In the genomic region with DNA sequence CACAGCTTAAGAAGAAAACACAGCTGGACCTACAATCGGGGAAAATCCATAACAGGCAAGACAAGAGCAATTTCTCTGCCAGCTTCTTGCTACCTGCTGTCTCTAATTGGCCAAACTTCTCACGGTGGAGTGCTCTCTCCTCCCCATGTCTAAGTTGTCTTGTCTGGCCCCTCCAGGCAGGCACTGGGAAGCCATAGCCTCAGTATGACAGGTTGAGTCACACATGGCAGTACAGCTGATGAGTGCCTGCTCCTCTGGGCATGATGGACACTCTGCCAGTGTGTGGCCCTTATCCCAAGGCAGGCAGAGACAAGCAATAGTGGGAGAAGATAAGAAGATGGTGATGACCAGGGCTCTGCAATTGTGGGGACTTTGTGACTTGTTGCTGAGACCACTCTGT, we compare ENCODE assay signal across 23 cellular contexts.
DNase-seq lines count a peak whose midpoint lies in the region; ATAC-seq, FAIRE-seq and TF ChIP-seq lines count a peak whose summit lies in the region.
"Had no signal": no experiment of that assay in that cellular context is flagged by ENCODE, and none has a peak within 500 bp of the region (broad histone marks: within the 10 kb centered on the region; RNA-seq: fewer than 3 reads in every experiment).

No MANE protein-coding gene starts in this region.

- WGBS in H1 (ENCODE audit: extremely low coverage in 1 of 2, insufficient coverage in 1 of 2, insufficient read length in 1 of 2, insufficient replicate concordance in 2 of 2, low coverage in 1 of 2, low lambda C conversion rate in 2 of 2, missing lambda C conversion rate in 1 of 2), 2 experiments: 84% methylated on average over 2 of the region's 2 CpGs; no CpG with 5 or more reads in 1 of the 2 experiments
- 86% methylated on average over 2 of the region's 2 CpGs for WGBS in mesenchymal stem cell
- WGBS in aorta, 2 donors: 90 to 93% methylated on average over 2 of the region's 2 CpGs

- no peak overlapping the region; the same call in 1 of the 2 replicates for H2BK12ac ChIP-seq in H1 (ENCODE audit: low read depth, low read length)
- no peak overlapping the region for H2BK12ac ChIP-seq in mesenchymal stem cell (ENCODE audit: low read length in 2 of 2)

- H4K8ac ChIP-seq in H1 (ENCODE audit: extremely low read depth, insufficient read depth, low read length) (no peak overlapping the region), mesenchymal stem cell (ENCODE audit: low read length) (no peak overlapping the region)

- H3K9ac ChIP-seq in H1 (replicated peaks in 1 of 4; ENCODE audit: extremely low read depth in 1 of 4, low read depth in 3 of 4, low read length in 3 of 4): no peak overlapping the region
- no peak overlapping the region for H3K9ac ChIP-seq in mesenchymal stem cell (ENCODE audit: low read length)
- H3K9ac ChIP-seq: BLaER1 had no signal

- no peaks in the 10 kb centered on the region for H3K79me2 ChIP-seq in H1 (ENCODE audit: control insufficient read depth in 1 of 2, insufficient read depth in 2 of 2, low read length in 2 of 2)

- peaks cover 10% of the 10 kb centered on the region for H3K27me3 Mint-ChIP-seq in MCF 10A (ENCODE audit: insufficient read depth, unreplicated experiment)
- H3K27me3 Mint-ChIP-seq: B cell; CD4-positive, CD25-positive, alpha-beta regulatory T cell had no signal

- no peak overlapping the region for H3K27ac Mint-ChIP-seq in MCF 10A (ENCODE audit: low read depth, unreplicated experiment)
- H3K27ac Mint-ChIP-seq: B cell; CD4-positive, CD25-positive, alpha-beta regulatory T cell; CD8-positive, alpha-beta T cell had no signal

- no peaks in the 10 kb centered on the region for H3K36me3 Mint-ChIP-seq in MCF 10A (ENCODE audit: insufficient read depth, unreplicated experiment)
- H3K36me3 Mint-ChIP-seq: CD4-positive, CD25-positive, alpha-beta regulatory T cell; CD8-positive, alpha-beta T cell had no signal

- H3K4me3 Mint-ChIP-seq in MCF 10A (ENCODE audit: unreplicated experiment): no peak overlapping the region
- H3K4me3 Mint-ChIP-seq: B cell; CD4-positive, CD25-positive, alpha-beta regulatory T cell; CD8-positive, alpha-beta T cell had no signal

- H4K91ac ChIP-seq in H1 (replicated peaks; ENCODE audit: insufficient read length, low read length) (no peak overlapping the region), mesenchymal stem cell (ENCODE audit: low read length) (peak overlapping the region; percentile 61)

- H3K14ac ChIP-seq in H1 (ENCODE audit: insufficient read length) (no peak overlapping the region), mesenchymal stem cell (ENCODE audit: low read length in 2 of 2) (no peak overlapping the region)

- H3K4me3 ChIP-seq in breast epithelium (no peak overlapping the region), H1 (ENCODE audit: extremely low read depth in 1 of 4, insufficient read depth in 2 of 4, low read depth in 3 of 4, low read length in 4 of 4) (no peak overlapping the region), mesenchymal stem cell (ENCODE audit: insufficient read depth in 1 of 2, low read depth in 1 of 2, low read length in 2 of 2) (no peak overlapping the region), aorta (ENCODE audit: low read length in 2 of 2) (no peak overlapping the region), ascending aorta (no peak overlapping the region)
- H3K4me3 ChIP-seq: BLaER1 had no signal

- H2AK5ac ChIP-seq in H1 (ENCODE audit: low read depth, low read length) (peak overlapping the region; percentile 45; the same call in 1 of the 2 replicates), mesenchymal stem cell (ENCODE audit: low read length, severe bottlenecking) (no peak overlapping the region)

- no peak overlapping the region for H4K5ac ChIP-seq in H1 (ENCODE audit: insufficient read length, low read depth, low read length)

- no peak for TF ChIP-seq RAD21 in H1 (IDR thresholded peaks at IDR 0.05 in 1 of 2, conservative IDR thresholded peaks at IDR 0.05 in 1 of 2; ENCODE audit: low read depth in 2 of 2, low read length in 2 of 2)

- H4K20me1 ChIP-seq in H1 (replicated peaks in 1 of 2; ENCODE audit: control insufficient read depth in 1 of 2, insufficient read depth in 2 of 2, low read length in 2 of 2): no peaks in the 10 kb centered on the region
- H4K20me1 ChIP-seq: BLaER1 had no signal

- H3K56ac ChIP-seq in H1 (replicated peaks; ENCODE audit: insufficient read length, low read depth, low read length): no peak overlapping the region

- H2AFZ ChIP-seq in H1 (ENCODE audit: low read length): no peak overlapping the region
- no peak overlapping the region for H2AFZ ChIP-seq in mesenchymal stem cell (ENCODE audit: low read depth, low read length)

- H3K23me2 ChIP-seq in H1 (ENCODE audit: low read depth, low read length): no peaks in the 10 kb centered on the region

- no peak for FAIRE-seq in H1 (lab: Jason Lieb, UNC)
- FAIRE-seq: A204.1, G401.6, GM18507 had no signal

- no peak overlapping the region for H2BK15ac ChIP-seq in H1 (ENCODE audit: low read length)
- no peak overlapping the region for H2BK15ac ChIP-seq in mesenchymal stem cell (ENCODE audit: low read depth, poor library complexity, severe bottlenecking)

- ATAC-seq in aorta (ENCODE audit: low FRiP score): peak; percentile 33
- no peak for ATAC-seq in GM19395 (IDR thresholded peaks at IDR 0.05; ENCODE audit: unreplicated experiment)
- ATAC-seq in GM18511 (IDR thresholded peaks at IDR 0.05; ENCODE audit: unreplicated experiment): no peak
- ATAC-seq: CD8-positive, alpha-beta T cell; HCT116 had no signal

- no peaks in the 10 kb centered on the region for H3K9me3 ChIP-seq in breast epithelium
- H3K9me3 ChIP-seq in H1 (ENCODE audit: insufficient read depth in 2 of 2, low read depth in 1 of 2, low read length in 1 of 2): no peaks in the 10 kb centered on the region
- no peaks in the 10 kb centered on the region for H3K9me3 ChIP-seq in mesenchymal stem cell (ENCODE audit: control insufficient read depth, low read length)
- no peaks in the 10 kb centered on the region for H3K9me3 ChIP-seq in aorta (ENCODE audit: control insufficient read depth, low read length)
- H3K9me3 ChIP-seq in ascending aorta: no peaks in the 10 kb centered on the region
- H3K9me3 ChIP-seq: BLaER1, Caco-2 had no signal

- TF ChIP-seq POLR2A in breast epithelium (IDR thresholded peaks at IDR 0.05): no peak
- TF ChIP-seq POLR2A in H1 (IDR thresholded peaks at IDR 0.05; ENCODE audit: control extremely low read depth in 1 of 2, low read depth in 2 of 2, low read length in 2 of 2): no peak

- H3K4me1 Mint-ChIP-seq in MCF 10A (ENCODE audit: insufficient read depth, unreplicated experiment): no peaks in the 10 kb centered on the region
- H3K4me1 Mint-ChIP-seq: B cell; CD4-positive, CD25-positive, alpha-beta regulatory T cell had no signal

- no peak overlapping the region for H3K4ac ChIP-seq in H1 (replicated peaks; ENCODE audit: insufficient read length, low read depth, low read length)
- H3K4ac ChIP-seq in mesenchymal stem cell (ENCODE audit: low read depth in 1 of 2, low read length in 2 of 2): no peak overlapping the region

- DNase-seq in MCF 10A (ENCODE audit: unreplicated experiment): peak; percentile 3
- DNase-seq in breast epithelium (ENCODE audit: low spot score in 2 of 2): no peak
- no peak for DNase-seq in H1 (ENCODE audit: low read depth in 1 of 2, low spot score in 2 of 2)
- DNase-seq in mesenchymal stem cell: no peak
- DNase-seq in aorta: no peak
- no peak for DNase-seq in ascending aorta (ENCODE audit: low spot score in 2 of 2)
- DNase-seq: Caco-2; CD4-positive, CD25-positive, alpha-beta regulatory T cell; CD8-positive, alpha-beta T cell; DMS153; DND-41; GOT3; H7 had no signal

- H2BK5ac ChIP-seq in H1 (ENCODE audit: low read depth, low read length) (no peak overlapping the region), mesenchymal stem cell (ENCODE audit: low read depth, low read length, poor library complexity, severe bottlenecking) (no peak overlapping the region)

- CTCF ChIA-PET in MCF 10A (lab: Yijun Ruan, JAX) (interaction anchor here (0.9 kb wide), 1 partner anchor 14 kb away, joined by 3 read pairs; no protein-coding TSS in a partner anchor), H1 (lab: Charles Lee; ENCODE audit: partially characterized antibody) (interaction anchor here (0.9 to 1.1 kb wide), 2 partner anchors 10 to 14 kb away, joined by 3 to 4 read pairs; no protein-coding TSS in a partner anchor)

- TF ChIP-seq CTCF in MCF 10A (IDR thresholded peaks at IDR 0.05; ENCODE audit: unreplicated experiment) (no peak), breast epithelium (IDR thresholded peaks at IDR 0.05) (no peak), H1 (IDR thresholded peaks at IDR 0.05; ENCODE audit: control extremely low read depth in 1 of 3, insufficient read depth in 1 of 3, low read depth in 1 of 3, low read length in 3 of 3) (no peak), ascending aorta (IDR thresholded peaks at IDR 0.05) (no peak)

- H3K9me3 Mint-ChIP-seq in MCF 10A (ENCODE audit: unreplicated experiment): no peaks in the 10 kb centered on the region
- H3K9me3 Mint-ChIP-seq: CD8-positive, alpha-beta T cell had no signal

- H3K79me1 ChIP-seq in H1 (ENCODE audit: low read depth, low read length): no peaks in the 10 kb centered on the region
- H3K79me1 ChIP-seq in mesenchymal stem cell (replicated peaks; ENCODE audit: low read length, poor library complexity, severe bottlenecking): no peaks in the 10 kb centered on the region

- H3K27ac ChIP-seq in breast epithelium: no peak overlapping the region
- no peak overlapping the region for H3K27ac ChIP-seq in H1 (ENCODE audit: low read depth, low read length)
- H3K27ac ChIP-seq in mesenchymal stem cell (ENCODE audit: low read length, poor library complexity, severe bottlenecking): no peak overlapping the region
- no peak overlapping the region for H3K27ac ChIP-seq in aorta (ENCODE audit: low read depth in 1 of 2, low read length in 2 of 2)
- no peak overlapping the region for H3K27ac ChIP-seq in ascending aorta
- H3K27ac ChIP-seq: 22Rv1, BLaER1, C4-2B had no signal

- no peaks in the 10 kb centered on the region for H3K27me3 ChIP-seq in breast epithelium
- no peaks in the 10 kb centered on the region for H3K27me3 ChIP-seq in H1 (replicated peaks in 1 of 4; ENCODE audit: control insufficient read depth in 3 of 4, extremely low read depth in 1 of 4, insufficient read depth in 3 of 4, low read length in 3 of 4)
- no peaks in the 10 kb centered on the region for H3K27me3 ChIP-seq in mesenchymal stem cell (ENCODE audit: control insufficient read depth in 1 of 2, insufficient read depth in 1 of 2, low read length in 2 of 2)
- no peaks in the 10 kb centered on the region for H3K27me3 ChIP-seq in aorta (ENCODE audit: control insufficient read depth in 1 of 2, insufficient read depth in 2 of 2, low read length in 1 of 2)
- no peaks in the 10 kb centered on the region for H3K27me3 ChIP-seq in ascending aorta
- H3K27me3 ChIP-seq: BLaER1 had no signal

- H2BK120ac ChIP-seq in H1 (replicated peaks; ENCODE audit: low read depth, low read length): no peak overlapping the region
- H2BK120ac ChIP-seq in mesenchymal stem cell (ENCODE audit: low read depth, low read length): no peak overlapping the region

- H3K23ac ChIP-seq in H1 (ENCODE audit: insufficient read length): no peak overlapping the region
- H3K23ac ChIP-seq in mesenchymal stem cell (ENCODE audit: low read length in 2 of 2): no peak overlapping the region

- POLR2A ChIA-PET in MCF 10A (lab: Yijun Ruan, JAX): no interaction called here
- POLR2A ChIA-PET in H1 (lab: Charles Lee; ENCODE audit: partially characterized antibody): no interaction called here

- H3K4me2 ChIP-seq in H1 (ENCODE audit: insufficient read depth in 1 of 2, low read depth in 2 of 2, low read length in 2 of 2) (no peak overlapping the region), mesenchymal stem cell (ENCODE audit: low read length, poor library complexity, severe bottlenecking) (no peak overlapping the region)
- H3K4me2 ChIP-seq: BLaER1 had no signal

- H3K18ac ChIP-seq in H1 (ENCODE audit: extremely low read depth, low read length) (no peak overlapping the region), mesenchymal stem cell (ENCODE audit: low read depth in 1 of 2, low read length in 2 of 2) (no peak overlapping the region)

- H3K36me3 ChIP-seq in breast epithelium: no peaks in the 10 kb centered on the region
- H3K36me3 ChIP-seq in H1 (ENCODE audit: control insufficient read depth in 2 of 4, insufficient read depth in 4 of 4, low read length in 3 of 4): no peaks in the 10 kb centered on the region
- no peaks in the 10 kb centered on the region for H3K36me3 ChIP-seq in mesenchymal stem cell (ENCODE audit: control insufficient read depth in 1 of 2, insufficient read depth in 2 of 2, low read depth in 1 of 2, low read length in 2 of 2)
- no peaks in the 10 kb centered on the region for H3K36me3 ChIP-seq in aorta (ENCODE audit: control insufficient read depth in 1 of 2, insufficient read depth in 2 of 2, low read length in 1 of 2)
- H3K36me3 ChIP-seq in ascending aorta: no peaks in the 10 kb centered on the region
- H3K36me3 ChIP-seq: BLaER1 had no signal

- no peak overlapping the region; the same call in 1 of the 2 replicates for H2BK20ac ChIP-seq in H1 (ENCODE audit: low read length)

- BruUV-seq in MCF 10A (replicated peaks; lab: Mats Ljungman, UMichigan): no TSS peak

- no peak for TF ChIP-seq EP300 in H1 (IDR thresholded peaks at IDR 0.05; ENCODE audit: borderline replicate concordance in 1 of 2, low read depth in 2 of 2, low read length in 2 of 2)

- intact Hi-C loops in MCF 10A (cut with micrococcal nuclease) (no loop called here), breast epithelium (cut with DNase I; ENCODE audit: low total_unique reads) (no loop called here), aorta (cut with DNase I) (no loop called here), ascending aorta (cut with DNase I) (no loop called here)

- H3K4me1 ChIP-seq in breast epithelium (no peaks in the 10 kb centered on the region), H1 (replicated peaks in 1 of 4; ENCODE audit: control insufficient read depth in 3 of 4, insufficient read depth in 4 of 4, low read length in 3 of 4) (no peaks in the 10 kb centered on the region), mesenchymal stem cell (ENCODE audit: control insufficient read depth, insufficient read depth, low read depth, low read length) (no peaks in the 10 kb centered on the region), aorta (ENCODE audit: control insufficient read depth in 1 of 2, insufficient read depth in 2 of 2, low read length in 2 of 2) (no peaks in the 10 kb centered on the region), ascending aorta (no peaks in the 10 kb centered on the region)
- H3K4me1 ChIP-seq: BLaER1, Caco-2 had no signal
